1 cellular context compared by ENCODE assay signal in the genomic region with DNA sequence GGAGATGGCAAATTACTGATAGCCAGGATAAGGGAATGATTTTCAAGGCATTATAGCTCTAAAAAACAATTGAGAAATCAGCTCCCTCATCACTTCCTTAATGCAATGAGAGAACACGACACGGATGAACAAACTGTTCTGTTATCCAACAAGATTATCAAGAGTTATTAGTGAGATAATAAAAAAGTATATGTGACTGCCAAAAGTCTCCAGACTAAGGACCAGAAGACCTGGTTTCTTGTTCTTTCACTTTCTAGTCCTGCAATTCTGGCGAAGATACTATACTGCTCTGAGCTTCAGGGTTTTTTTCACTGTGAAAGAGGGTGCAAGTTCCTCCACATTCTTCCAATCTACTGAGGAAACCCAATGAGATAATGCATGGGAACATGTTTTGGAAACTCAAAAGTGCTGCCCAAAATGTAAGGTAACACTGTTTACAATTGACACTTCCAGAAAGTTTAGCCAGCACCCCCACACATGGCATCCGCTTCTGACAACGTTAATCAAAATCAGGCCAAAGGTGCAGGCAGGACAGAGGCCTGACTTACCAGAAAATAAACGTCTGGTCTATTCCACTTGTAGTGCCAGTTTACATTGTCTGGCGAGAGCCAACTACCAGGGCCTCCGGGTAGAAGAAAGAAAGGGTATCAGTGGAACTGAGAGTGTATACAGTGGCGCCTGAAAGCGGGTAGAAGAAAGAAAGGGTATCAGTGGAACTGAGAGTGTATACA.
TF ChIP-seq lines count a peak whose summit lies in the region.

No MANE protein-coding gene starts in this region.

TF ChIP-seq in K562, 482 proteins besides CTCF, POLR2A, EP300 and RAD21 (continued from another document):
- TF ChIP-seq, protein P1, sequence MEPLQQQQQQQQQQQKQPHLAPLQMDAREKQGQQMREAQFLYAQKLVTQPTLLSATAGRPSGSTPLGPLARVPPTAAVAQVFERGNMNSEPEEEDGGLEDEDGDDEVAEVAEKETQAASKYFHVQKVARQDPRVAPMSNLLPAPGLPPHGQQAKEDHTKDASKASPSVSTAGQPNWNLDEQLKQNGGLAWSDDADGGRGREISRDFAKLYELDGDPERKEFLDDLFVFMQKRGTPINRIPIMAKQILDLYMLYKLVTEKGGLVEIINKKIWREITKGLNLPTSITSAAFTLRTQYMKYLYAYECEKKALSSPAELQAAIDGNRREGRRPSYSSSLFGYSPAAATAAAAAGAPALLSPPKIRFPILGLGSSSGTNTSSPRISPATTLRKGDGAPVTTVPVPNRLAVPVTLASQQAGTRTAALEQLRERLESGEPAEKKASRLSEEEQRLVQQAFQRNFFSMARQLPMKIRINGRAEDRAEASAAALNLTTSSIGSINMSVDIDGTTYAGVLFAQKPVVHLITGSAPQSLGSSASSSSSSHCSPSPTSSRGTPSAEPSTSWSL (CRISPR knock-in tag; IDR thresholded peaks at IDR 0.05; ENCODE audit: borderline replicate concordance) = no peak
- TF ChIP-seq, protein P2, sequence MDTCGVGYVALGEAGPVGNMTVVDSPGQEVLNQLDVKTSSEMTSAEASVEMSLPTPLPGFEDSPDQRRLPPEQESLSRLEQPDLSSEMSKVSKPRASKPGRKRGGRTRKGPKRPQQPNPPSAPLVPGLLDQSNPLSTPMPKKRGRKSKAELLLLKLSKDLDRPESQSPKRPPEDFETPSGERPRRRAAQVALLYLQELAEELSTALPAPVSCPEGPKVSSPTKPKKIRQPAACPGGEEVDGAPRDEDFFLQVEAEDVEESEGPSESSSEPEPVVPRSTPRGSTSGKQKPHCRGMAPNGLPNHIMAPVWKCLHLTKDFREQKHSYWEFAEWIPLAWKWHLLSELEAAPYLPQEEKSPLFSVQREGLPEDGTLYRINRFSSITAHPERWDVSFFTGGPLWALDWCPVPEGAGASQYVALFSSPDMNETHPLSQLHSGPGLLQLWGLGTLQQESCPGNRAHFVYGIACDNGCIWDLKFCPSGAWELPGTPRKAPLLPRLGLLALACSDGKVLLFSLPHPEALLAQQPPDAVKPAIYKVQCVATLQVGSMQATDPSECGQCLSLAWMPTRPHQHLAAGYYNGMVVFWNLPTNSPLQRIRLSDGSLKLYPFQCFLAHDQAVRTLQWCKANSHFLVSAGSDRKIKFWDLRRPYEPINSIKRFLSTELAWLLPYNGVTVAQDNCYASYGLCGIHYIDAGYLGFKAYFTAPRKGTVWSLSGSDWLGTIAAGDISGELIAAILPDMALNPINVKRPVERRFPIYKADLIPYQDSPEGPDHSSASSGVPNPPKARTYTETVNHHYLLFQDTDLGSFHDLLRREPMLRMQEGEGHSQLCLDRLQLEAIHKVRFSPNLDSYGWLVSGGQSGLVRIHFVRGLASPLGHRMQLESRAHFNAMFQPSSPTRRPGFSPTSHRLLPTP (IDR thresholded peaks at IDR 0.05; ENCODE audit: borderline replicate concordance, extremely low read depth, insufficient read length) = no peak
- TF ChIP-seq, protein P3, sequence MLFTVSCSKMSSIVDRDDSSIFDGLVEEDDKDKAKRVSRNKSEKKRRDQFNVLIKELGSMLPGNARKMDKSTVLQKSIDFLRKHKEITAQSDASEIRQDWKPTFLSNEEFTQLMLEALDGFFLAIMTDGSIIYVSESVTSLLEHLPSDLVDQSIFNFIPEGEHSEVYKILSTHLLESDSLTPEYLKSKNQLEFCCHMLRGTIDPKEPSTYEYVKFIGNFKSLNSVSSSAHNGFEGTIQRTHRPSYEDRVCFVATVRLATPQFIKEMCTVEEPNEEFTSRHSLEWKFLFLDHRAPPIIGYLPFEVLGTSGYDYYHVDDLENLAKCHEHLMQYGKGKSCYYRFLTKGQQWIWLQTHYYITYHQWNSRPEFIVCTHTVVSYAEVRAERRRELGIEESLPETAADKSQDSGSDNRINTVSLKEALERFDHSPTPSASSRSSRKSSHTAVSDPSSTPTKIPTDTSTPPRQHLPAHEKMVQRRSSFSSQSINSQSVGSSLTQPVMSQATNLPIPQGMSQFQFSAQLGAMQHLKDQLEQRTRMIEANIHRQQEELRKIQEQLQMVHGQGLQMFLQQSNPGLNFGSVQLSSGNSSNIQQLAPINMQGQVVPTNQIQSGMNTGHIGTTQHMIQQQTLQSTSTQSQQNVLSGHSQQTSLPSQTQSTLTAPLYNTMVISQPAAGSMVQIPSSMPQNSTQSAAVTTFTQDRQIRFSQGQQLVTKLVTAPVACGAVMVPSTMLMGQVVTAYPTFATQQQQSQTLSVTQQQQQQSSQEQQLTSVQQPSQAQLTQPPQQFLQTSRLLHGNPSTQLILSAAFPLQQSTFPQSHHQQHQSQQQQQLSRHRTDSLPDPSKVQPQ (CRISPR knock-in tag; IDR thresholded peaks at IDR 0.05; ENCODE audit: borderline replicate concordance) = no peak
- TF ChIP-seq NFYB (IDR thresholded peaks at IDR 0.05; ENCODE audit: extremely low read depth, insufficient read length) = no peak
- TF ChIP-seq, protein P4, sequence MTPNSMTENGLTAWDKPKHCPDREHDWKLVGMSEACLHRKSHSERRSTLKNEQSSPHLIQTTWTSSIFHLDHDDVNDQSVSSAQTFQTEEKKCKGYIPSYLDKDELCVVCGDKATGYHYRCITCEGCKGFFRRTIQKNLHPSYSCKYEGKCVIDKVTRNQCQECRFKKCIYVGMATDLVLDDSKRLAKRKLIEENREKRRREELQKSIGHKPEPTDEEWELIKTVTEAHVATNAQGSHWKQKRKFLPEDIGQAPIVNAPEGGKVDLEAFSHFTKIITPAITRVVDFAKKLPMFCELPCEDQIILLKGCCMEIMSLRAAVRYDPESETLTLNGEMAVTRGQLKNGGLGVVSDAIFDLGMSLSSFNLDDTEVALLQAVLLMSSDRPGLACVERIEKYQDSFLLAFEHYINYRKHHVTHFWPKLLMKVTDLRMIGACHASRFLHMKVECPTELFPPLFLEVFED (CRISPR knock-in tag; conservative IDR thresholded peaks at IDR 0.05) = no peak
